Comparison of ENCODE assay signal across 8 cellular contexts in genomic region chr1:154559496-154559950, GRCh38. TPM values are rescaled to one million over a fixed set of nuclear protein-coding genes. Genes with fewer than 3 reads are reported as not detected.
DNase-seq lines count a peak whose midpoint lies in the region; ATAC-seq, FAIRE-seq and TF ChIP-seq lines count a peak whose summit lies in the region.

No MANE protein-coding gene starts in this region.

- peak; percentile 62 for FAIRE-seq in H54 (lab: Jason Lieb, UNC)

- H3K9ac ChIP-seq in SK-N-MC (ENCODE audit: insufficient read length), result peak overlapping the region; percentile 82

- no peaks in the 10 kb centered on the region for H3K9me3 ChIP-seq in SK-N-MC (ENCODE audit: low read depth, low read length)

- peak overlapping the region; percentile 93 for H3K4me3 ChIP-seq in SK-N-MC

- no peaks in the 10 kb centered on the region for H3K9me3 Mint-ChIP-seq in activated naive CD4-positive, alpha-beta T cell treated with anti-CD3 and anti-CD28 coated beads, Interleukin-2, amount 50 U/mL, for 72 hours

- no peak for TF ChIP-seq POLR2A in H54 (IDR thresholded peaks at IDR 0.05; ENCODE audit: low read depth, low read length)

- peaks cover 13% of the 10 kb centered on the region for H3K36me3 ChIP-seq in SK-N-MC (ENCODE audit: insufficient read depth, low read length)

- H3K27ac ChIP-seq in SK-N-MC, result peak overlapping the region; percentile 93
- peak overlapping the region; percentile 96 for H3K27ac ChIP-seq in temporal lobe (ENCODE audit: low read depth, low read length)

- peak; percentile 46 to 57 for ATAC-seq in activated naive CD4-positive, alpha-beta T cell treated with anti-CD3 and anti-CD28 coated beads, Interleukin-2, amount 50 U/mL, for 72 hours

- peak overlapping the region; percentile 94 to 95 for H3K27ac Mint-ChIP-seq in activated naive CD4-positive, alpha-beta T cell treated with anti-CD3 and anti-CD28 coated beads, Interleukin-2, amount 50 U/mL, for 72 hours

- DNase-seq in DMS79 (lab: John Stamatoyannopoulos, UW) (peak; percentile 83), H54 (ENCODE audit: insufficient read length, low spot score) (peak; percentile 91), NAMALWA (ENCODE audit: low spot score) (peak; percentile 97), SK-N-MC (ENCODE audit: low read depth, low spot score) (peak; percentile 84), glomerular visceral epithelial cell (ENCODE audit: extremely low spot score) (peak; percentile 90), occipital lobe (lab: John Stamatoyannopoulos, UW) (peak; percentile 85)
- peak; percentile 85 to 86 for DNase-seq in activated naive CD4-positive, alpha-beta T cell treated with anti-CD3 and anti-CD28 coated beads, Interleukin-2, amount 50 U/mL, for 72 hours (ENCODE audit: low spot score in 2 of 2)

- H3K36me3 Mint-ChIP-seq in activated naive CD4-positive, alpha-beta T cell treated with anti-CD3 and anti-CD28 coated beads, Interleukin-2, amount 50 U/mL, for 72 hours, result peaks cover 23 to 25% of the 10 kb centered on the region in 2 donors

RNA-seq across cellular contexts. Expression of gene UBE2Q1, which starts 1.1 kb away (rescaled TPM):
- total RNA-seq in activated naive CD4-positive, alpha-beta T cell treated with anti-CD3 and anti-CD28 coated beads, Interleukin-2, amount 50 U/mL, for 72 hours, result 100 to 1,000 TPM in 1 of 2 donors, 10 to 100 TPM in 1; 99.5 to 113 TPM
- total RNA-seq in occipital lobe (20.6 TPM), temporal lobe (16.0 TPM)

RNA-seq across cellular contexts. Expression of gene CHRNB2, which starts 8.1 kb away (rescaled TPM):
- under 1 TPM; 0.09 to 0.10 TPM for total RNA-seq in activated naive CD4-positive, alpha-beta T cell treated with anti-CD3 and anti-CD28 coated beads, Interleukin-2, amount 50 U/mL, for 72 hours
- 20.4 TPM for total RNA-seq in occipital lobe
- total RNA-seq in temporal lobe, result 22.4 TPM

RNA-seq across cellular contexts. Expression of gene ADAR, which starts 48.5 kb away (rescaled TPM):
- 100 to 1,000 TPM; 189 to 332 TPM for total RNA-seq in activated naive CD4-positive, alpha-beta T cell treated with anti-CD3 and anti-CD28 coated beads, Interleukin-2, amount 50 U/mL, for 72 hours
- total RNA-seq in occipital lobe, result 59.1 TPM
- total RNA-seq in temporal lobe, result 68.4 TPM

RNA-seq across cellular contexts. Expression of gene SHE, which starts 57.3 kb away (rescaled TPM):
- total RNA-seq in activated naive CD4-positive, alpha-beta T cell treated with anti-CD3 and anti-CD28 coated beads, Interleukin-2, amount 50 U/mL, for 72 hours, result not detected
- 2.0 TPM for total RNA-seq in occipital lobe
- total RNA-seq in temporal lobe, result 1.2 TPM

RNA-seq across cellular contexts. Expression of gene TDRD10, which starts 57.5 kb away (rescaled TPM):
- total RNA-seq in activated naive CD4-positive, alpha-beta T cell treated with anti-CD3 and anti-CD28 coated beads, Interleukin-2, amount 50 U/mL, for 72 hours, result not detected
- total RNA-seq in occipital lobe (0.16 TPM), temporal lobe (0.49 TPM)

Comparison
In these comparisons a context has a peak if more than half of its experiments do, and no peak if none do; other contexts are left out.
1. Peak in every context shown above with its lines: DNase-seq, ATAC-seq, H3K4me3 ChIP-seq and H3K27ac ChIP-seq.
2. RNA of gene CHRNB2, which starts 8.1 kb away (total RNA-seq): 22.4 TPM in temporal lobe (single experiment) and 20.4 TPM in occipital lobe (single experiment); 0.09 to 0.10 TPM in activated naive CD4-positive, alpha-beta T cell treated with anti-CD3 and anti-CD28 coated beads, Interleukin-2, amount 50 U/mL, for 72 hours; every median in the first group is over 10 times any median in the second.